8 cellular contexts compared by ENCODE assay signal in genomic region chr1:148263128-148263905, GRCh38.
DNase-seq lines count a peak whose midpoint lies in the region; ATAC-seq and TF ChIP-seq lines count a peak whose summit lies in the region.

No MANE protein-coding gene starts in this region.

- no peaks in the 10 kb centered on the region for H3K36me3 ChIP-seq in muscle layer of colon (ENCODE audit: insufficient read depth, low read length)

- peak overlapping the region; percentile 43 for H3K4me3 ChIP-seq in GM12865 (ENCODE audit: low read depth, low read length)
- H3K4me3 ChIP-seq in epithelial cell of proximal tubule (ENCODE audit: low read depth, low read length) = peak overlapping the region; percentile 59
- H3K4me3 ChIP-seq in muscle layer of colon (ENCODE audit: low read depth in 1 of 2, low read length in 2 of 2) = peak overlapping the region; percentile 61 to 90

- peaks cover 0 to 4% of the 10 kb centered on the region in 2 donors for H3K27me3 ChIP-seq in muscle layer of colon (ENCODE audit: control insufficient read depth in 1 of 2, insufficient read depth in 2 of 2, low read length in 2 of 2)

- no peak for TF ChIP-seq CTCF in GM12865 (IDR thresholded peaks at IDR 0.05; ENCODE audit: insufficient read depth, low read depth, low read length, missing control alignments)
- no peak for TF ChIP-seq CTCF in epithelial cell of proximal tubule (conservative IDR thresholded peaks at IDR 0.05; ENCODE audit: low read depth, low read length)

- DNase-seq in GM12865 (ENCODE audit: low read depth) = peak; percentile 93
- peak; percentile 14 for DNase-seq in NCI-H69 (lab: John Stamatoyannopoulos, UW)
- DNase-seq in activated T-cell treated with anti-CD3 and anti-CD28 coated beads for 24 hours (ENCODE audit: low read depth) = peak; percentile 63
- DNase-seq in epithelial cell of proximal tubule (ENCODE audit: low read depth) = peak; percentile 95
- peak; percentile 48 to 74 for DNase-seq in stimulated activated CD8-positive, alpha-beta memory T cell treated with anti-CD3 and anti-CD28 coated beads, Interleukin-7, amount 100 ng/mL, for 48 hours (ENCODE audit: extremely low read depth in 1 of 2, low read depth in 1 of 2)
- DNase-seq in T1000 (lab: John Stamatoyannopoulos, UW) = no peak

- H3K27ac ChIP-seq in muscle layer of colon (ENCODE audit: low read depth, low read length) = no peak overlapping the region

- H3K4me1 ChIP-seq in muscle layer of colon (ENCODE audit: insufficient read depth, low read length) = peaks cover 5% of the 10 kb centered on the region

- H3K9me3 ChIP-seq in muscle layer of colon (ENCODE audit: low read length) = no peaks in the 10 kb centered on the region

- H3K9ac ChIP-seq in muscle layer of colon (ENCODE audit: low read length) = peak overlapping the region; percentile 53

- ATAC-seq in HG02852 (IDR thresholded peaks at IDR 0.05; ENCODE audit: unreplicated experiment) = peak; percentile 61
